ENCODE assay signal across 28 cellular contexts in genomic region chr9:93187574-93187973, GRCh38. TPM values are rescaled to one million over a fixed set of nuclear protein-coding genes. Genes with fewer than 3 reads are reported as not detected.
DNase-seq lines count a peak whose midpoint lies in the region; ATAC-seq, FAIRE-seq and TF ChIP-seq lines count a peak whose summit lies in the region.
"Had no signal": no experiment of that assay in that cellular context is flagged by ENCODE, and none has a peak within 500 bp of the region (broad histone marks: within the 10 kb centered on the region; RNA-seq: fewer than 3 reads in every experiment).

No MANE protein-coding gene starts in this region.

- peaks cover 34 to 41% of the 10 kb centered on the region in 2 donors for H3K4me1 ChIP-seq in gastrocnemius medialis
- H3K4me1 ChIP-seq in CD8-positive, alpha-beta memory T cell (ENCODE audit: insufficient read depth, low read length) = peaks cover 7% of the 10 kb centered on the region
- H3K4me1 ChIP-seq: SJCRH30 had no signal

- H3K36me3 Mint-ChIP-seq in WTC11 (no peaks in the 10 kb centered on the region), nephron (ENCODE audit: low read depth) (no peaks in the 10 kb centered on the region)
- no peaks in the 10 kb centered on the region for H3K36me3 Mint-ChIP-seq in CD8-positive, alpha-beta memory T cell
- H3K36me3 Mint-ChIP-seq: natural killer cell treated with Interleukin-12 subunit alpha and Interleukin-12 subunit beta and Interleukin-15 and Interleukin-18, amount 100 ng/mL, for 72 hours; stimulated activated memory B cell treated with anti-CD40 and anti-IgM and Interleukin-4, amounts not matched to agents 10 μg/mL and 1 μg/mL and 100 μg/mL, for 72 hours; T-cell had no signal

- TF ChIP-seq CTCF in WTC11 (IDR thresholded peaks at IDR 0.05) = no peak
- TF ChIP-seq CTCF in nephron (IDR thresholded peaks at IDR 0.05; ENCODE audit: unreplicated experiment in 3 of 3) = no peak
- TF ChIP-seq CTCF in gastrocnemius medialis (IDR thresholded peaks at IDR 0.05 in 4 of 5, conservative IDR thresholded peaks at IDR 0.05 in 1 of 5) = no peak

- H3K9me3 ChIP-seq in gastrocnemius medialis = no peaks in the 10 kb centered on the region
- H3K9me3 ChIP-seq in CD8-positive, alpha-beta memory T cell (ENCODE audit: low read length) = no peaks in the 10 kb centered on the region
- H3K9me3 ChIP-seq: Peyer's patch, SJCRH30, testis had no signal

- H3K27ac Mint-ChIP-seq in WTC11 (peak overlapping the region; percentile 68), nephron (peak overlapping the region; percentile 1 to 76 (median 46))
- H3K27ac Mint-ChIP-seq in CD8-positive, alpha-beta memory T cell = peak overlapping the region in 1 of 8 donors; percentile 23
- H3K27ac Mint-ChIP-seq: CD14-positive monocyte; natural killer cell treated with Interleukin-12 subunit alpha and Interleukin-12 subunit beta and Interleukin-15 and Interleukin-18, amount 100 ng/mL, for 72 hours; stimulated activated memory B cell treated with anti-CD40 and anti-IgM and Interleukin-4, amounts not matched to agents 10 μg/mL and 1 μg/mL and 100 μg/mL, for 72 hours had no signal

- peaks cover 56% of the 10 kb centered on the region for H3K4me1 Mint-ChIP-seq in WTC11
- H3K4me1 Mint-ChIP-seq in nephron = peaks cover 31% of the 10 kb centered on the region
- H3K4me1 Mint-ChIP-seq in CD8-positive, alpha-beta memory T cell = peaks cover 8 to 14% (median 8%) of the 10 kb centered on the region in 3 donors

- no peaks in the 10 kb centered on the region for H3K27me3 ChIP-seq in gastrocnemius medialis
- peaks cover 12% of the 10 kb centered on the region for H3K27me3 ChIP-seq in CD8-positive, alpha-beta memory T cell (ENCODE audit: insufficient read depth, low read length, poor library complexity, severe bottlenecking)
- H3K27me3 ChIP-seq: Peyer's patch, testis had no signal

- no peak for TF ChIP-seq POLR2A in gastrocnemius medialis (IDR thresholded peaks at IDR 0.05)

- FAIRE-seq in HTR-8/SVneo (lab: Jason Lieb, UNC) = no peak
- FAIRE-seq: GM12892, GM19239, TTC549 had no signal

- no peak overlapping the region for H3K4me3 Mint-ChIP-seq in WTC11
- peak overlapping the region; percentile 38 to 84 (median 76) for H3K4me3 Mint-ChIP-seq in nephron
- peak overlapping the region in 3 of 7 donors; percentile 10 to 18 (median 16) for H3K4me3 Mint-ChIP-seq in CD8-positive, alpha-beta memory T cell
- H3K4me3 Mint-ChIP-seq: activated T-cell treated with anti-CD3 and anti-CD28 coated beads, Interleukin-2, amount 50 U/mL, for 4 hours; natural killer cell treated with Interleukin-12 subunit alpha and Interleukin-12 subunit beta and Interleukin-15 and Interleukin-18, amount 100 ng/mL, for 72 hours; stimulated activated memory B cell treated with anti-CD40 and anti-IgM and Interleukin-4, amounts not matched to agents 10 μg/mL and 1 μg/mL and 100 μg/mL, for 72 hours had no signal

- H3K9me3 Mint-ChIP-seq in WTC11 (no peaks in the 10 kb centered on the region), nephron (no peaks in the 10 kb centered on the region)
- H3K9me3 Mint-ChIP-seq in CD8-positive, alpha-beta memory T cell = no peaks in the 10 kb centered on the region
- H3K9me3 Mint-ChIP-seq: activated T-cell treated with anti-CD3 and anti-CD28 coated beads, Interleukin-2, amount 50 U/mL, for 4 hours; natural killer cell treated with Interleukin-12 subunit alpha and Interleukin-12 subunit beta and Interleukin-15 and Interleukin-18, amount 100 ng/mL, for 72 hours; stimulated activated memory B cell treated with anti-CD40 and anti-IgM and Interleukin-4, amounts not matched to agents 10 μg/mL and 1 μg/mL and 100 μg/mL, for 72 hours; T-cell had no signal

- CTCF ChIA-PET in WTC11 (lab: Charles Lee) = interaction anchor here (1.3 to 3.0 kb wide), 3 partner anchors 23 to 115 kb away, joined by 5 to 15 read pairs (median 11); no protein-coding TSS in a partner anchor
- CTCF ChIA-PET in CD8-positive, alpha-beta memory T cell (lab: Charles Lee) = no interaction called here

- peak overlapping the region; percentile 59 to 86 (median 82) for H3K27ac ChIP-seq in gastrocnemius medialis
- H3K27ac ChIP-seq in CD8-positive, alpha-beta memory T cell (ENCODE audit: low read depth, low read length) = no peak overlapping the region
- H3K27ac ChIP-seq: hepatocyte, SJCRH30, testis had no signal

- intact Hi-C loops in Right ventricle myocardium superior (cut with DNase I) = no loop called here
- intact Hi-C loops in gastrocnemius medialis (cut with DNase I; ENCODE audit: low total_unique reads) = no loop called here

- DNase-seq in WTC11 (ENCODE audit: low spot score) (no peak), Right ventricle myocardium superior (peak; percentile 64), gastrocnemius medialis (no peak), HTR-8/SVneo (ENCODE audit: insufficient read length, low spot score) (no peak), T-helper 2 cell (no peak)
- no peak for DNase-seq in activated CD8-positive, alpha-beta memory T cell treated with anti-CD3 and anti-CD28 coated beads, Interleukin-2, amount 50 U/mL, for 4 hours
- DNase-seq in CD8-positive, alpha-beta memory T cell = no peak
- DNase-seq: ACHN; activated CD4-positive, alpha-beta T cell treated with anti-CD3 and anti-CD28 coated beads for 1 hour; activated naive CD4-positive, alpha-beta T cell treated with Interleukin-2 at 50 U/mL for 16 hours; activated T-cell treated with anti-CD3 and anti-CD28 coated beads, Interleukin-2, amount 50 U/mL, for 4 hours; amniotic stem cell; HCEC 1CT; NCI-H1048; NCI-H1694 treated with DMSO at 0.1 percent for 48 hours; SJCRH30; stimulated activated CD4-positive, alpha-beta T cell treated with anti-CD3 and anti-CD28 coated beads, Interleukin-2, amount 100 ng/mL, for 48 hours; T-cell; testis had no signal

- POLR2A ChIA-PET in WTC11 (lab: Charles Lee) = no interaction called here
- POLR2A ChIA-PET in CD8-positive, alpha-beta memory T cell (lab: Charles Lee) = no interaction called here

- no peaks in the 10 kb centered on the region for H3K36me3 ChIP-seq in gastrocnemius medialis
- no peaks in the 10 kb centered on the region for H3K36me3 ChIP-seq in CD8-positive, alpha-beta memory T cell (ENCODE audit: insufficient read depth, low read length)
- H3K36me3 ChIP-seq: Peyer's patch, SJCRH30 had no signal

- H3K4me3 ChIP-seq in gastrocnemius medialis = no peak overlapping the region
- H3K4me3 ChIP-seq in CD8-positive, alpha-beta memory T cell (ENCODE audit: low read length) = no peak overlapping the region
- H3K4me3 ChIP-seq: hepatocyte, SJCRH30, testis had no signal

- H3K27me3 Mint-ChIP-seq in WTC11 (ENCODE audit: low read depth) (peaks cover 12% of the 10 kb centered on the region), nephron (ENCODE audit: low read depth) (peaks cover 32% of the 10 kb centered on the region)
- H3K27me3 Mint-ChIP-seq in CD8-positive, alpha-beta memory T cell = peaks cover 14 to 40% of the 10 kb centered on the region in 2 donors

- no peak for ATAC-seq in WTC11
- peak; percentile 65 for ATAC-seq in Right ventricle myocardium superior (ENCODE audit: poor library complexity)
- no peak for ATAC-seq in gastrocnemius medialis
- ATAC-seq: activated T-cell treated with anti-CD3 and anti-CD28 coated beads, Interleukin-2, amount 50 U/mL, for 4 hours; natural killer cell treated with Interleukin-12 subunit alpha and Interleukin-12 subunit beta and Interleukin-15 and Interleukin-18, amount 100 ng/mL, for 72 hours; stimulated activated memory B cell treated with anti-CD40 and anti-IgM and Interleukin-4, amounts not matched to agents 10 μg/mL and 1 μg/mL and 100 μg/mL, for 72 hours; T-cell had no signal

- in situ Hi-C loops in gastrocnemius medialis (cut with MboI; ENCODE audit: low sequenced_read_pairs in 4 of 4) = no loop called here

TF ChIP-seq in WTC11, 78 proteins besides CTCF, POLR2A, EP300 and RAD21 (continues in another document):
- TF ChIP-seq NR1H2 (CRISPR knock-in tag; IDR thresholded peaks at IDR 0.05) = no peak
- TF ChIP-seq ETV6 (CRISPR knock-in tag; IDR thresholded peaks at IDR 0.05) = no peak
- no peak for TF ChIP-seq MYBL2 (CRISPR knock-in tag; IDR thresholded peaks at IDR 0.05)
- TF ChIP-seq AFF4 (CRISPR knock-in tag; IDR thresholded peaks at IDR 0.05; ENCODE audit: borderline replicate concordance) = no peak
- no peak for TF ChIP-seq JUN (CRISPR knock-in tag; IDR thresholded peaks at IDR 0.05)
- TF ChIP-seq SP1 (CRISPR knock-in tag; conservative IDR thresholded peaks at IDR 0.05) = no peak
- no peak for TF ChIP-seq NR3C1 (CRISPR knock-in tag; conservative IDR thresholded peaks at IDR 0.05; ENCODE audit: low read depth)
- TF ChIP-seq NFATC4 (CRISPR knock-in tag; IDR thresholded peaks at IDR 0.05) = no peak

RNA-seq across cellular contexts. Expression of gene WNK2, which starts 3.6 kb away (rescaled TPM):
- 113 to 121 TPM (median 120 TPM) in 3 replicates for total RNA-seq in WTC11 (2021)
- total RNA-seq in Right ventricle myocardium superior = 222 TPM
- total RNA-seq in gastrocnemius medialis = 10 to 100 TPM; 11.3 to 43.0 (median 24.7) TPM
- under 1 TPM; 0.20 to 0.55 TPM for total RNA-seq in CD8-positive, alpha-beta memory T cell
- polyA plus RNA-seq in CD8-positive, alpha-beta memory T cell = not detected
- total RNA-seq: natural killer cell treated with Interleukin-12 subunit alpha and Interleukin-12 subunit beta and Interleukin-15 and Interleukin-18, amount 100 ng/mL, for 72 hours; SJCRH30 had no signal
- polyA plus RNA-seq: CD14-positive monocyte had no signal

RNA-seq across cellular contexts. Expression of gene NINJ1, which starts 53.5 kb away (rescaled TPM):
- total RNA-seq in WTC11 (2021) (35.6 to 41.3 TPM (median 37.7 TPM) in 3 replicates), Right ventricle myocardium superior (49.2 TPM), gastrocnemius medialis (10 to 100 TPM; 28.5 to 58.5 (median 45.7) TPM)
- 10 to 100 TPM; 59.9 to 62.9 TPM for total RNA-seq in CD8-positive, alpha-beta memory T cell
- 103 TPM for polyA plus RNA-seq in CD8-positive, alpha-beta memory T cell

Comparison
In these comparisons a context has a peak if more than half of its experiments do, and no peak if none do; other contexts are left out.
1. RNA of gene WNK2, which starts 3.6 kb away (total RNA-seq): 222 TPM in Right ventricle myocardium superior (single experiment), 113 to 121 TPM in WTC11 and 11.3 to 43.0 TPM in gastrocnemius medialis; 0.20 to 0.55 TPM in CD8-positive, alpha-beta memory T cell; every median in the first group is over 4 times any median in the second.